9 cellular contexts compared by ENCODE assay signal in genomic region chr12:92138144-92138543, GRCh38. TPM values are rescaled to one million over a fixed set of nuclear protein-coding genes. Genes with fewer than 3 reads are reported as not detected.
A peak's percentile ranks its signal among the peaks of the same experiment; 100 is the strongest.
DNase-seq lines count a peak whose midpoint lies in the region; ATAC-seq, FAIRE-seq and TF ChIP-seq lines count a peak whose summit lies in the region.
"Had no signal": no experiment of that assay in that cellular context is flagged by ENCODE, and none has a peak within 500 bp of the region (broad histone marks: within the 10 kb centered on the region; RNA-seq: fewer than 3 reads in every experiment).

No MANE protein-coding gene starts in this region.

- no peak overlapping the region for H2AK5ac ChIP-seq in H1 (ENCODE audit: low read depth, low read length)

- no peak overlapping the region for H3K23ac ChIP-seq in H1 (ENCODE audit: insufficient read length)

- H3K79me2 ChIP-seq in OCI-LY1 (ENCODE audit: insufficient read depth, low read length): peaks cover 100% of the 10 kb centered on the region
- peaks cover 22 to 100% of the 10 kb centered on the region in 2 experiments; a peak in 3 of 4 replicates for H3K79me2 ChIP-seq in H1 (ENCODE audit: control insufficient read depth in 1 of 2, insufficient read depth in 2 of 2, low read length in 2 of 2)
- H3K79me2 ChIP-seq in osteoblast (ENCODE audit: insufficient read depth, low read length): peaks cover 83% of the 10 kb centered on the region

- H3K4me3 ChIP-seq in CD8-positive, alpha-beta T cell (ENCODE audit: low read depth, low read length): peak overlapping the region; percentile 66
- H3K4me3 ChIP-seq in OCI-LY1 (ENCODE audit: low read depth, low read length, poor library complexity, severe bottlenecking): peak overlapping the region; percentile 90
- H3K4me3 ChIP-seq in H1 (ENCODE audit: extremely low read depth in 1 of 4, insufficient read depth in 2 of 4, low read depth in 3 of 4, low read length in 4 of 4): peak overlapping the region in 1 of 4 experiments; percentile 93; a peak in 2 of 8 replicates
- H3K4me3 ChIP-seq in osteoblast (ENCODE audit: insufficient read depth, low read length): peak overlapping the region; percentile 37

- no peak overlapping the region for H4K5ac ChIP-seq in H1 (ENCODE audit: insufficient read length, low read depth, low read length)

- TF ChIP-seq CTCF in CD8-positive, alpha-beta T cell (IDR thresholded peaks at IDR 0.05): no peak
- TF ChIP-seq CTCF in OCI-LY1 (IDR thresholded peaks at IDR 0.05; ENCODE audit: low read length): no peak
- no peak for TF ChIP-seq CTCF in H1 (IDR thresholded peaks at IDR 0.05; ENCODE audit: control extremely low read depth in 1 of 3, insufficient read depth in 1 of 3, low read depth in 1 of 3, low read length in 3 of 3)
- TF ChIP-seq CTCF in osteoblast (IDR thresholded peaks at IDR 0.05; ENCODE audit: extremely low read depth, low read depth, low read length): no peak

- H3K4ac ChIP-seq in H1 (replicated peaks; ENCODE audit: insufficient read length, low read depth, low read length): no peak overlapping the region

- H2BK12ac ChIP-seq in H1 (ENCODE audit: low read depth, low read length): no peak overlapping the region

- no peak for ATAC-seq in CD8-positive, alpha-beta T cell
- ATAC-seq in GM21526 (IDR thresholded peaks at IDR 0.05; ENCODE audit: low FRiP score, unreplicated experiment): no peak
- no peak for ATAC-seq in HG03432 (IDR thresholded peaks at IDR 0.05; ENCODE audit: unreplicated experiment)

- H3K9ac ChIP-seq in OCI-LY1 (ENCODE audit: low read length): peak overlapping the region; percentile 77
- no peak overlapping the region for H3K9ac ChIP-seq in H1 (replicated peaks in 1 of 4; ENCODE audit: extremely low read depth in 1 of 4, low read depth in 3 of 4, low read length in 3 of 4)

- H3K4me2 ChIP-seq in OCI-LY1 (ENCODE audit: low read length) (peak overlapping the region; percentile 97), H1 (ENCODE audit: insufficient read depth in 1 of 2, low read depth in 2 of 2, low read length in 2 of 2) (peak overlapping the region; percentile 55 to 56; a peak in 2 of 4 replicates), osteoblast (ENCODE audit: insufficient read depth, low read length) (peak overlapping the region; percentile 83)

- H3K36me3 ChIP-seq in CD8-positive, alpha-beta T cell (ENCODE audit: insufficient read depth, low read length): peaks cover 35% of the 10 kb centered on the region
- H3K36me3 ChIP-seq in OCI-LY1 (ENCODE audit: insufficient read depth, low read length): peaks cover 72% of the 10 kb centered on the region
- peaks cover 0 to 28% (median 0%) of the 10 kb centered on the region in 4 experiments; a peak in 3 of 8 replicates for H3K36me3 ChIP-seq in H1 (ENCODE audit: control insufficient read depth in 2 of 4, insufficient read depth in 4 of 4, low read length in 3 of 4)
- H3K36me3 ChIP-seq in osteoblast (ENCODE audit: insufficient read depth, low read length): peaks cover 12% of the 10 kb centered on the region

- H3K14ac ChIP-seq in H1 (ENCODE audit: insufficient read length): no peak overlapping the region

- no peaks in the 10 kb centered on the region; the same call in 1 of the 2 replicates for H3F3A ChIP-seq in OCI-LY1 (ENCODE audit: insufficient read depth, low read length)

- H3K4me1 ChIP-seq in CD8-positive, alpha-beta T cell (ENCODE audit: insufficient read depth, low read length): peaks cover 37% of the 10 kb centered on the region
- H3K4me1 ChIP-seq in OCI-LY1 (ENCODE audit: insufficient read depth, low read length, severe bottlenecking) (peaks cover 88% of the 10 kb centered on the region), H1 (replicated peaks in 1 of 4; ENCODE audit: control insufficient read depth in 3 of 4, insufficient read depth in 4 of 4, low read length in 3 of 4) (peaks cover 1 to 34% (median 18%) of the 10 kb centered on the region in 4 experiments; a peak in 5 of 7 replicates), osteoblast (ENCODE audit: insufficient read depth, low read length) (peaks cover 84% of the 10 kb centered on the region)

- intact Hi-C loops in CD8-positive, alpha-beta T cell (cut with DNase I, micrococcal nuclease): loop anchor here (2.0 to 5.0 kb wide), 2 partner anchors 13 to 146 kb away; no protein-coding TSS in a partner anchor

- peak overlapping the region; percentile 92 for H3K27ac ChIP-seq in CD8-positive, alpha-beta T cell (ENCODE audit: low read depth, low read length)
- H3K27ac ChIP-seq in OCI-LY1 (ENCODE audit: low read depth, low read length, poor library complexity, severe bottlenecking): peak overlapping the region; percentile 83
- no peak overlapping the region for H3K27ac ChIP-seq in H1 (ENCODE audit: low read depth, low read length)
- H3K27ac ChIP-seq in osteoblast (ENCODE audit: low read depth, low read length): peak overlapping the region; percentile 73

- no peaks in the 10 kb centered on the region for H3K9me2 ChIP-seq in OCI-LY1 (ENCODE audit: low read depth, low read length)

- H3K36me3 Mint-ChIP-seq in CD8-positive, alpha-beta T cell: peaks cover 95% of the 10 kb centered on the region

- CTCF ChIA-PET in CD8-positive, alpha-beta T cell (lab: Charles Lee): interaction anchor here (0.7 to 2.6 kb wide), 9 partner anchors 42 to 560 kb away, joined by 3 to 15 read pairs (median 3); no protein-coding TSS in a partner anchor
- CTCF ChIA-PET in H1 (lab: Charles Lee; ENCODE audit: partially characterized antibody): interaction anchor here (0.7 to 2.3 kb wide), 5 partner anchors 9 to 327 kb away, joined by 3 to 7 read pairs (median 3); no protein-coding TSS in a partner anchor

- no peak overlapping the region for H3K18ac ChIP-seq in H1 (ENCODE audit: extremely low read depth, low read length)

- no peak overlapping the region for H3K56ac ChIP-seq in H1 (replicated peaks; ENCODE audit: insufficient read length, low read depth, low read length)

- H3K27me3 Mint-ChIP-seq in CD8-positive, alpha-beta T cell (ENCODE audit: low read depth): no peaks in the 10 kb centered on the region

- H2AFZ ChIP-seq in OCI-LY1 (ENCODE audit: low read length) (no peak overlapping the region), H1 (ENCODE audit: low read length) (no peak overlapping the region), osteoblast (ENCODE audit: low read length) (no peak overlapping the region)

- H2BK20ac ChIP-seq in H1 (ENCODE audit: low read length): no peak overlapping the region

- TF ChIP-seq POLR2A in H1 (IDR thresholded peaks at IDR 0.05; ENCODE audit: control extremely low read depth in 1 of 2, low read depth in 2 of 2, low read length in 2 of 2): no peak

- H3K23me2 ChIP-seq in H1 (ENCODE audit: low read depth, low read length): no peaks in the 10 kb centered on the region

- peak overlapping the region; percentile 99 for H3K27ac Mint-ChIP-seq in CD8-positive, alpha-beta T cell

- POLR2A ChIA-PET in CD8-positive, alpha-beta T cell (lab: Charles Lee): interaction anchor here (0.7 to 9.4 kb wide), 11 partner anchors 8 to 261 kb away, joined by 3 to 51 read pairs (median 4); partner anchors contain the start of gene BTG1
- POLR2A ChIA-PET in H1 (lab: Charles Lee; ENCODE audit: partially characterized antibody): interaction anchor here (7.4 kb wide), 1 partner anchor 7 kb away, joined by 119 read pairs; the partner anchor contains the start of gene BTG1

- H3K9me3 Mint-ChIP-seq in CD8-positive, alpha-beta T cell: no peaks in the 10 kb centered on the region

- H4K20me1 ChIP-seq in OCI-LY1 (ENCODE audit: insufficient read depth, low read length): no peaks in the 10 kb centered on the region
- peaks cover 10 to 12% of the 10 kb centered on the region in 2 experiments for H4K20me1 ChIP-seq in H1 (replicated peaks in 1 of 2; ENCODE audit: control insufficient read depth in 1 of 2, insufficient read depth in 2 of 2, low read length in 2 of 2)
- peaks cover 9% of the 10 kb centered on the region for H4K20me1 ChIP-seq in osteoblast (ENCODE audit: insufficient read depth, low read length)

- no peaks in the 10 kb centered on the region for H3K27me3 ChIP-seq in CD8-positive, alpha-beta T cell (ENCODE audit: insufficient read depth, low read length)
- no peaks in the 10 kb centered on the region for H3K27me3 ChIP-seq in OCI-LY1 (ENCODE audit: insufficient read depth, low read length)
- no peaks in the 10 kb centered on the region for H3K27me3 ChIP-seq in H1 (replicated peaks in 1 of 4; ENCODE audit: control insufficient read depth in 3 of 4, extremely low read depth in 1 of 4, insufficient read depth in 3 of 4, low read length in 3 of 4)
- no peaks in the 10 kb centered on the region for H3K27me3 ChIP-seq in osteoblast (ENCODE audit: insufficient read depth, low read length)

- H3K79me1 ChIP-seq in H1 (ENCODE audit: low read depth, low read length): peaks cover 3% of the 10 kb centered on the region; the same call in 1 of the 2 replicates

- peaks cover 43% of the 10 kb centered on the region for H3K4me1 Mint-ChIP-seq in CD8-positive, alpha-beta T cell (ENCODE audit: low read depth)

- TF ChIP-seq RAD21 in H1 (IDR thresholded peaks at IDR 0.05 in 1 of 2, conservative IDR thresholded peaks at IDR 0.05 in 1 of 2; ENCODE audit: low read depth in 2 of 2, low read length in 2 of 2): no peak

- H2BK5ac ChIP-seq in H1 (ENCODE audit: low read depth, low read length): no peak overlapping the region

- FAIRE-seq in H1 (lab: Jason Lieb, UNC): no peak

- H2BK15ac ChIP-seq in H1 (ENCODE audit: low read length): no peak overlapping the region

- H4K8ac ChIP-seq in H1 (ENCODE audit: extremely low read depth, insufficient read depth, low read length): no peak overlapping the region

- no peak for TF ChIP-seq EP300 in H1 (IDR thresholded peaks at IDR 0.05; ENCODE audit: borderline replicate concordance in 1 of 2, low read depth in 2 of 2, low read length in 2 of 2)

- no peak overlapping the region for H4K91ac ChIP-seq in H1 (replicated peaks; ENCODE audit: insufficient read length, low read length)

- H3K9me3 ChIP-seq in CD8-positive, alpha-beta T cell (ENCODE audit: low read length): no peaks in the 10 kb centered on the region
- H3K9me3 ChIP-seq in OCI-LY1 (ENCODE audit: low read length) (no peaks in the 10 kb centered on the region), H1 (ENCODE audit: insufficient read depth in 2 of 2, low read depth in 1 of 2, low read length in 1 of 2) (no peaks in the 10 kb centered on the region), osteoblast (ENCODE audit: low read depth, low read length) (no peaks in the 10 kb centered on the region)

- H3K4me3 Mint-ChIP-seq in CD8-positive, alpha-beta T cell: peak overlapping the region; percentile 96

- 89% methylated on average over 1 of the region's 1 CpG; no CpG with 5 or more reads in 1 of the 2 experiments for WGBS in H1 (ENCODE audit: extremely low coverage in 1 of 2, insufficient coverage in 1 of 2, insufficient read length in 1 of 2, insufficient replicate concordance in 2 of 2, low coverage in 1 of 2, low lambda C conversion rate in 2 of 2, missing lambda C conversion rate in 1 of 2), 2 experiments

- DNase-seq in CD8-positive, alpha-beta T cell: no peak
- DNase-seq in H1 (ENCODE audit: low read depth in 1 of 2, low spot score in 2 of 2): no peak
- no peak for DNase-seq in osteoblast (ENCODE audit: insufficient read length, low spot score, missing footprints)
- DNase-seq in HuH-7.5 (ENCODE audit: low spot score): no peak
- no peak for DNase-seq in RKO (ENCODE audit: low spot score)
- DNase-seq: cortex of kidney had no signal

- H2BK120ac ChIP-seq in H1 (replicated peaks; ENCODE audit: low read depth, low read length): no peak overlapping the region

RNA-seq across cellular contexts. Expression of gene BTG1, which starts 7.5 kb away (rescaled TPM):
- total RNA-seq in CD8-positive, alpha-beta T cell: 1,000 to 10,000 TPM; 1,847 to 1,850 TPM
- total RNA-seq in H1 (2021; fragmentation: NEBNext Ultra II Directional; extraction: Animal tissue kit (Norgen Biotek cat#: 25700)): 31.6 and 32.7 TPM in 2 replicates
- 12.6 and 17.1 TPM in 2 replicates for polyA plus RNA-seq in H1 (2011; rRNA removed)
- polyA plus RNA-seq in H1 (2011; cell fraction: cytosol; rRNA removed): 9.2 TPM
- 19.1 TPM for polyA plus RNA-seq in H1 (2011; cell fraction: nucleus; rRNA removed)
- polyA plus RNA-seq in H1 (2012, experiment 1 of 2): 13.3 to 26.4 TPM (median 23.4 TPM) in 4 replicates
- 4.8 TPM for polyA plus RNA-seq in H1 (2012, experiment 2 of 2)
- 13.8 TPM for polyA plus RNA-seq in H1 (2013, experiment 1 of 2)
- polyA plus RNA-seq in H1 (2013, experiment 2 of 2): 13.5 TPM
- 46.7 and 47.2 TPM in 2 replicates for polyA minus RNA-seq in H1 (2011; rRNA and poly(A)+ RNA removed)
- 21.7 TPM for polyA minus RNA-seq in H1 (2011; cell fraction: cytosol; rRNA and poly(A)+ RNA removed)
- 48.2 TPM for polyA minus RNA-seq in H1 (2011; cell fraction: nucleus; rRNA and poly(A)+ RNA removed)
- total RNA-seq in osteoblast: 23.6 and 25.0 TPM in 2 replicates

Comparison
In these comparisons a context has a peak if more than half of its experiments do, and no peak if none do; other contexts are left out.
1. RNA of gene BTG1, which starts 7.5 kb away (total RNA-seq): 1,847 to 1,850 TPM in CD8-positive, alpha-beta T cell; 31.6 to 32.7 TPM in H1 and 23.6 to 25.0 TPM in osteoblast; every median in the first group is over 10 times any median in the second.
2. Peak in every context shown above with its lines, with median percentiles within 50 percentile points of each other: H3K4me2 ChIP-seq.